Comparison of ENCODE assay signal across 16 cellular contexts in the genomic region with DNA sequence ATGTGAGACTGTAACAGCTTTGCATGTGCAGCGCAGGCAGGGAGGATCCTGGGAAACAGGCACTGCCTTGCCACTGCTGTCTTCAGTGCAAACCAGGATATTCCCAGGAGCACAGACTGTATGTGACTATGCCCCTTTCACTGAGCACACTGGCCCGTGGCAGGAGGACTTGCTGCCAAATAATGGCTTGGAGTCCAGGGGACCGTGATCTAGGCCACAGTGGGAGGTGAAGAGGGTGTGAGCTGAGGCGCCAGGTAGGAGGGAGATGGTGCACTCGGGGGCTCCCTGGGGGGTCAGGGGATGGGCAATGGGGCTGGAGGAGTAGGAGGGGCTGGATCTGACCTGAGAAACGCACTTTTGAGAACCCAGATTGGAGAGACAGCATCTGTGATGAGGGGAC.
"Had no signal": no experiment of that assay in that cellular context is flagged by ENCODE, and none has a peak within 500 bp of the region (broad histone marks: within the 10 kb centered on the region; RNA-seq: fewer than 3 reads in every experiment).

No MANE protein-coding gene starts in this region.

- H3K4me3 ChIP-seq: heart left ventricle, lung, psoas muscle, smooth muscle cell, uterus had no signal

- DNase-seq: foreskin keratinocyte; heart left ventricle; hippocampal formation; left colon; left ventricle myocardium superior; mesendoderm; naive B cell; psoas muscle; stimulated activated CD4-positive, alpha-beta T cell treated with anti-CD3 and anti-CD28 coated beads, Interleukin-2, amount 100 ng/mL, for 48 hours; stimulated activated naive CD4-positive, alpha-beta T cell treated with Interleukin-2 at 50 U/mL for 16 hours had no signal

- H3K27ac Mint-ChIP-seq: dendritic cell treated with granulocyte-macrophage colony-stimulating factor and Interleukin-4, amounts not matched to agents 40 ng/mL and 50 ng/mL, for 4 days; naive B cell; type B pancreatic cell had no signal

- H3K9me3 Mint-ChIP-seq: dendritic cell treated with granulocyte-macrophage colony-stimulating factor and Interleukin-4, amounts not matched to agents 40 ng/mL and 50 ng/mL, for 4 days; type B pancreatic cell had no signal

- H3K4me2 ChIP-seq: smooth muscle cell had no signal

- H3K36me3 Mint-ChIP-seq: naive B cell, type B pancreatic cell had no signal

- H3K36me3 ChIP-seq: heart left ventricle, uterus had no signal

- H3K4me1 ChIP-seq: foreskin keratinocyte, uterus had no signal

- H3K9me3 ChIP-seq: heart left ventricle, psoas muscle, uterus had no signal

- ATAC-seq: foreskin keratinocyte, heart left ventricle, left colon, left ventricle myocardium superior, psoas muscle had no signal

- H3K27ac ChIP-seq: foreskin keratinocyte, heart left ventricle, psoas muscle had no signal

- H3K27me3 ChIP-seq: foreskin keratinocyte, heart left ventricle, uterus had no signal

- H3K4me3 Mint-ChIP-seq: dendritic cell treated with granulocyte-macrophage colony-stimulating factor and Interleukin-4, amounts not matched to agents 40 ng/mL and 50 ng/mL, for 4 days; naive B cell; nephron; type B pancreatic cell had no signal
